Comparison of ENCODE assay signal across 27 cellular contexts in the genomic region with DNA sequence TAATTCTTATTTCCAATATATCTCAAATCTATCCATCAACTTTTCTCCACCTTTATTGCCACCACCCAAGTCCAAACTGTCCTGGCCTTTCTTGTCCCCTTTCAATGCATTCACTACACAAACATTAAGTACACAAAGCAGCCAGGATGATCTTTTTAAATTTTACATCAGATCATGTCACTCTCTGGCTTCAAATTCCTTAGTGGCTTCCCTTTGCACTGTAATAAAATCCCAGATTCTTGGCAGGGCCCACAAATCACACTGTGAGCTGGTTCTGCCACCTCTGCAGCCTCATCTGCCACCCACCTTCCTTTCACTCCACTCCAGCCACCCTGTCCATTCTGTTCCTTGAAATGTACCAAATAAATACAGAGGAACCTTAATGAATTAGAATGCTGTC.
"Had no signal": no experiment of that assay in that cellular context is flagged by ENCODE, and none has a peak within 500 bp of the region (broad histone marks: within the 10 kb centered on the region; RNA-seq: fewer than 3 reads in every experiment).

No MANE protein-coding gene starts in this region.

- H3K4me1 ChIP-seq: left lung, lower lobe of right lung, parathyroid adenoma, right atrium auricular region, thyroid gland had no signal

- DNase-seq: hippocampal formation; kidney glomerular epithelial cell; left cardiac atrium; left lung; lower lobe of right lung; mammary epithelial cell; mesenchymal stem cell; naive B cell; natural killer cell; nucleus accumbens; right lobe of liver; stimulated activated CD4-positive, alpha-beta T cell treated with anti-CD3 and anti-CD28 coated beads, Interleukin-12 subunit alpha, Interleukin-12 subunit beta, amount 100 ng/mL, for 4 hours; stimulated activated CD4-positive, alpha-beta T cell treated with anti-CD3 and anti-CD28 coated beads, Interleukin-15, amount 100 ng/mL, for 24 hours; stimulated activated CD4-positive, alpha-beta T cell treated with anti-CD3 and anti-CD28 coated beads, Interleukin-2, amount 100 ng/mL, for 24 hours; stimulated activated CD4-positive, alpha-beta T cell treated with anti-CD3 and anti-CD28 coated beads, Interleukin-4, amount 100 ng/mL, for 1 hour; stimulated activated naive B cell treated with anti-CD40 and anti-IgM and Interleukin-4, amounts not matched to agents 10 μg/mL and 1 μg/mL and 100 μg/mL, for 72 hours; stimulated activated naive CD8-positive, alpha-beta T cell treated with anti-CD3 and anti-CD28 coated beads, Interleukin-15, Interleukin-2, amounts not matched to agents 100 U/mL and 50 U/mL, for 24 hours; stomach; testis; thyroid gland; transverse colon; upper lobe of left lung had no signal

- H3K4me3 ChIP-seq: left lung, lower lobe of right lung, right atrium auricular region, right lobe of liver, skin epidermis, stomach, testis, thyroid gland, transverse colon, upper lobe of left lung, vagina had no signal

- H3K36me3 ChIP-seq: left lung, lower lobe of right lung, right atrium auricular region, right lobe of liver, stomach, thyroid gland, transverse colon, upper lobe of left lung, vagina had no signal

- H3K27ac ChIP-seq: left lung, lower lobe of right lung, parathyroid adenoma, right atrium auricular region, right lobe of liver, skin epidermis, stomach, testis, thyroid gland, transverse colon, upper lobe of left lung, vagina had no signal

- H3K9me3 ChIP-seq: left lung, lower lobe of right lung, right atrium auricular region, right lobe of liver, stomach, testis, thyroid gland, transverse colon, upper lobe of left lung, vagina had no signal

- H3K27ac Mint-ChIP-seq: natural killer cell; stimulated activated naive B cell treated with anti-CD40 and anti-IgM and Interleukin-4, amounts not matched to agents 10 μg/mL and 1 μg/mL and 100 μg/mL, for 72 hours had no signal

- ATAC-seq: left cardiac atrium; left lung; lower lobe of right lung; natural killer cell; right lobe of liver; stimulated activated naive B cell treated with anti-CD40 and anti-IgM and Interleukin-4, amounts not matched to agents 10 μg/mL and 1 μg/mL and 100 μg/mL, for 72 hours; stimulated activated naive CD8-positive, alpha-beta T cell treated with anti-CD3 and anti-CD28 coated beads, Interleukin-15, Interleukin-2, amounts not matched to agents 100 U/mL and 50 U/mL, for 24 hours had no signal

- H3K4me3 Mint-ChIP-seq: naive B cell; natural killer cell; neural crest cell; stimulated activated naive B cell treated with anti-CD40 and anti-IgM and Interleukin-4, amounts not matched to agents 10 μg/mL and 1 μg/mL and 100 μg/mL, for 72 hours had no signal

- H3K4me1 Mint-ChIP-seq: naive B cell; natural killer cell; neural crest cell; stimulated activated naive B cell treated with anti-CD40 and anti-IgM and Interleukin-4, amounts not matched to agents 10 μg/mL and 1 μg/mL and 100 μg/mL, for 72 hours had no signal

- H3K36me3 Mint-ChIP-seq: naive B cell; natural killer cell; stimulated activated naive B cell treated with anti-CD40 and anti-IgM and Interleukin-4, amounts not matched to agents 10 μg/mL and 1 μg/mL and 100 μg/mL, for 72 hours had no signal

- H3K9me3 Mint-ChIP-seq: naive B cell; natural killer cell; stimulated activated naive B cell treated with anti-CD40 and anti-IgM and Interleukin-4, amounts not matched to agents 10 μg/mL and 1 μg/mL and 100 μg/mL, for 72 hours had no signal

- H3K27me3 ChIP-seq: right atrium auricular region, right lobe of liver, stomach, testis, thyroid gland, transverse colon, upper lobe of left lung, vagina had no signal
